In genomic region chr7:35695628-35695888, GRCh38 we compare ENCODE assay signal across 8 cellular contexts. TPM values are rescaled to one million over a fixed set of nuclear protein-coding genes. Genes with fewer than 3 reads are reported as not detected.
DNase-seq lines count a peak whose midpoint lies in the region; ATAC-seq and TF ChIP-seq lines count a peak whose summit lies in the region.

No MANE protein-coding gene starts in this region.

- H3K9ac ChIP-seq in mesenchymal stem cell (ENCODE audit: low read length), result peak overlapping the region; percentile 93

- no peak overlapping the region for H3K23ac ChIP-seq in mesenchymal stem cell (ENCODE audit: low read length in 2 of 2)

- H3K79me1 ChIP-seq in mesenchymal stem cell (replicated peaks; ENCODE audit: low read length, poor library complexity, severe bottlenecking), result peaks cover 17% of the 10 kb centered on the region

- WGBS in mesenchymal stem cell, result 23% methylated on average over 5 of the region's 6 CpGs

- DNase-seq in ELR (ENCODE audit: low read depth), result peak; percentile 42
- DNase-seq in LNCaP clone FGC (ENCODE audit: low read depth), result no peak
- no peak for DNase-seq in astrocyte of the spinal cord (ENCODE audit: low read depth, low spot score)
- no peak for DNase-seq in mesenchymal stem cell
- no peak for DNase-seq in upper lobe of right lung
- DNase-seq in KG1 (lab: John Stamatoyannopoulos, UW), result no peak
- no peak for DNase-seq in GM10266 (ENCODE audit: extremely low spot score)
- DNase-seq in effector CD8-positive, alpha-beta T cell (lab: John Stamatoyannopoulos, UW), result no peak

- peak overlapping the region in 1 of 2 experiments; percentile 93 for H3K4ac ChIP-seq in mesenchymal stem cell (ENCODE audit: low read depth in 1 of 2, low read length in 2 of 2)

- no peak overlapping the region for H2BK120ac ChIP-seq in mesenchymal stem cell (ENCODE audit: low read depth, low read length)

- H2BK5ac ChIP-seq in mesenchymal stem cell (ENCODE audit: low read depth, low read length, poor library complexity, severe bottlenecking), result no peak overlapping the region

- peaks cover 3 to 14% of the 10 kb centered on the region in 2 experiments for H3K36me3 ChIP-seq in mesenchymal stem cell (ENCODE audit: control insufficient read depth in 1 of 2, insufficient read depth in 2 of 2, low read depth in 1 of 2, low read length in 2 of 2)
- no peaks in the 10 kb centered on the region for H3K36me3 ChIP-seq in upper lobe of right lung

- H3K4me1 ChIP-seq in mesenchymal stem cell (ENCODE audit: control insufficient read depth, insufficient read depth, low read depth, low read length) (peaks cover 18% of the 10 kb centered on the region), upper lobe of right lung (peaks cover 39% of the 10 kb centered on the region)

- TF ChIP-seq CTCF in LNCaP clone FGC (IDR thresholded peaks at IDR 0.05; ENCODE audit: control insufficient read depth, extremely low read depth, insufficient read depth) (no peak), astrocyte of the spinal cord (IDR thresholded peaks at IDR 0.05; ENCODE audit: low read depth, low read length) (no peak), upper lobe of right lung (IDR thresholded peaks at IDR 0.05) (no peak), GM10266 (IDR thresholded peaks at IDR 0.05; ENCODE audit: control insufficient read depth, insufficient read depth, low read depth, missing control alignments) (no peak)

- peak overlapping the region in 1 of 2 experiments; percentile 94 for H3K14ac ChIP-seq in mesenchymal stem cell (ENCODE audit: low read length in 2 of 2)

- H4K8ac ChIP-seq in mesenchymal stem cell (ENCODE audit: low read length), result peak overlapping the region; percentile 59

- H4K91ac ChIP-seq in mesenchymal stem cell (ENCODE audit: low read length), result no peak overlapping the region

- H3K18ac ChIP-seq in mesenchymal stem cell (ENCODE audit: low read depth in 1 of 2, low read length in 2 of 2), result peak overlapping the region in 1 of 2 experiments; percentile 92

- H2AK5ac ChIP-seq in mesenchymal stem cell (ENCODE audit: low read length, severe bottlenecking), result peak overlapping the region; percentile 46

- no peaks in the 10 kb centered on the region for H3K27me3 ChIP-seq in mesenchymal stem cell (ENCODE audit: control insufficient read depth in 1 of 2, insufficient read depth in 1 of 2, low read length in 2 of 2)
- H3K27me3 ChIP-seq in upper lobe of right lung, result no peaks in the 10 kb centered on the region

- peak overlapping the region; percentile 63 for H3K4me2 ChIP-seq in mesenchymal stem cell (ENCODE audit: low read length, poor library complexity, severe bottlenecking)

- H3K9me3 ChIP-seq in mesenchymal stem cell (ENCODE audit: control insufficient read depth, low read length) (no peaks in the 10 kb centered on the region), upper lobe of right lung (no peaks in the 10 kb centered on the region)

- peak overlapping the region in 1 of 2 experiments; percentile 15 for H2BK12ac ChIP-seq in mesenchymal stem cell (ENCODE audit: low read length in 2 of 2)

- intact Hi-C loops in upper lobe of right lung (cut with DNase I), result no loop called here

- ATAC-seq in upper lobe of right lung, result no peak

- no peak overlapping the region for H2BK15ac ChIP-seq in mesenchymal stem cell (ENCODE audit: low read depth, poor library complexity, severe bottlenecking)

- in situ Hi-C loops in astrocyte of the spinal cord (cut with HindIII; ENCODE audit: low sequenced_read_pairs), result no loop called here

- H2AFZ ChIP-seq in mesenchymal stem cell (ENCODE audit: low read depth, low read length), result no peak overlapping the region

- H3K27ac ChIP-seq in mesenchymal stem cell (ENCODE audit: low read length, poor library complexity, severe bottlenecking) (no peak overlapping the region), upper lobe of right lung (peak overlapping the region; percentile 98)

- peak overlapping the region; percentile 98 for H3K4me3 ChIP-seq in LNCaP clone FGC (ENCODE audit: low read depth, low read length)
- peak overlapping the region; percentile 71 for H3K4me3 ChIP-seq in astrocyte of the spinal cord (ENCODE audit: low read depth, low read length)
- peak overlapping the region; percentile 92 to 95 for H3K4me3 ChIP-seq in mesenchymal stem cell (ENCODE audit: insufficient read depth in 1 of 2, low read depth in 1 of 2, low read length in 2 of 2)
- H3K4me3 ChIP-seq in upper lobe of right lung, result peak overlapping the region; percentile 85

RNA-seq across cellular contexts. Expression of gene HERPUD2, which starts 0.6 kb away (rescaled TPM):
- 35.5 TPM for polyA plus RNA-seq in mesenchymal stem cell (2013, experiment 1 of 2)
- 34.4 TPM for polyA plus RNA-seq in mesenchymal stem cell (2013, experiment 2 of 2)
- total RNA-seq in upper lobe of right lung, result 32.6 TPM
